Comparison of ENCODE assay signal across 16 cellular contexts in the genomic region with DNA sequence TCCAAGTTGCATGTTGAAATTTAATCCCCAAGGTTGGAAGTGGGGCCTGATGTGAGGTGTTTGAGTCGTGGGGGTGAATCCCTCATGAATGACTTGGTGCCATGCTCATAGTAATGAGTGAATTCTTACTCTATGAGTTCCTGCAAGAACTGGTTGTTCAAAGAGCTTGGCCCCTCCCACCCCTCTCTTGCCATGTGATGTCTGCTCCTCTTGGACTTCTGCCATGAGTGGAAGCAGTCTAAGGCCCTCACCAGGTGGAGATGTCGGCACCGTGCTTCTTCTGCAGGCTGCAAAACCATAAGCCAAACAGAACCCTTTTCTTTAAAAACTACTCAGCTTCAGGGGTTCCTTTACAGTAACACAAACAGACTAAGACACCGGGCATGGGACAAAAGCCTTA. TPM values are rescaled to one million over a fixed set of nuclear protein-coding genes. Genes with fewer than 3 reads are reported as not detected.
DNase-seq lines count a peak whose midpoint lies in the region; ATAC-seq, FAIRE-seq and TF ChIP-seq lines count a peak whose summit lies in the region.
"Had no signal": no experiment of that assay in that cellular context is flagged by ENCODE, and none has a peak within 500 bp of the region (broad histone marks: within the 10 kb centered on the region; RNA-seq: fewer than 3 reads in every experiment).

No MANE protein-coding gene starts in this region.

- H3K27me3 ChIP-seq in K562 (ENCODE audit: control insufficient read depth in 2 of 2, insufficient read depth in 2 of 2, low read length in 2 of 2) (peaks cover 4% of the 10 kb centered on the region in 2 experiments; a peak in 2 of 5 replicates), MG63 (peaks cover 16% of the 10 kb centered on the region)

- no peaks in the 10 kb centered on the region for H3K9me3 ChIP-seq in K562 (replicated peaks; ENCODE audit: control insufficient read depth, insufficient read depth, low read depth, low read length)
- H3K9me3 ChIP-seq in MG63 = no peaks in the 10 kb centered on the region

- no peaks in the 10 kb centered on the region for H3K79me2 ChIP-seq in K562 (ENCODE audit: control insufficient read depth, insufficient read depth, low read length)

- no peak overlapping the region for H3K4me2 ChIP-seq in K562 (ENCODE audit: insufficient read depth, low read length)

- no peaks in the 10 kb centered on the region for H3K9me1 ChIP-seq in K562 (ENCODE audit: control insufficient read depth, insufficient read depth, low read length)

- no peak for TF ChIP-seq CTCF in K562 (IDR thresholded peaks at IDR 0.05 in 2 of 3, conservative IDR thresholded peaks at IDR 0.05 in 1 of 3; ENCODE audit: insufficient read depth in 2 of 3, low read depth in 1 of 3, low read length in 3 of 3)

- no peak for TF ChIP-seq EP300 in K562 (IDR thresholded peaks at IDR 0.05; ENCODE audit: low read length)

- in situ Hi-C loops in K562 (cut with MboI) = loop anchor here (5.0 kb wide), 1 partner anchor 52 kb away; no protein-coding TSS in a partner anchor

- no peaks in the 10 kb centered on the region; a peak in 3 of 5 replicates for H3K4me1 ChIP-seq in K562 (replicated peaks in 1 of 2; ENCODE audit: control insufficient read depth in 2 of 2, insufficient read depth in 2 of 2, low read length in 2 of 2)

- no peak overlapping the region for H2AFZ ChIP-seq in K562 (ENCODE audit: low read depth, low read length)

- TF ChIP-seq RAD21 in K562 (CRISPR knock-in tag; conservative IDR thresholded peaks at IDR 0.05 in 1 of 2, IDR thresholded peaks at IDR 0.05 in 1 of 2) = no peak

- CTCF ChIA-PET in K562 (lab: Yijun Ruan, JAX; ENCODE audit: low intra/inter-chr PET ratio) = no interaction called here

- WGBS in K562 (ENCODE audit: insufficient coverage, low coverage, missing lambda C conversion rate) = 2% methylated on average over 4 of the region's 4 CpGs

- H3K36me3 ChIP-seq in K562 (ENCODE audit: control insufficient read depth, insufficient read depth, low read length) (no peaks in the 10 kb centered on the region), MG63 (no peaks in the 10 kb centered on the region)

- no peak overlapping the region for H3K4me3 ChIP-seq in K562
- H3K4me3 ChIP-seq in MG63 = no peak overlapping the region

- TF ChIP-seq POLR2A in K562 (conservative IDR thresholded peaks at IDR 0.05) = no peak

- DNase-seq in NCI-H2029 (lab: John Stamatoyannopoulos, UW) (peak; percentile 52), NCI-H2029 treated with DMSO at 0.1 percent for 48 hours (lab: John Stamatoyannopoulos, UW) (no peak), HT1080 (ENCODE audit: low read depth) (peak; percentile 71), K562 (ENCODE audit: extremely low read depth in 1 of 4, low spot score in 3 of 4) (peak in 1 of 4 experiments; percentile 54), mucosa of gallbladder (ENCODE audit: low spot score) (peak; percentile 53), MG63 (no peak), mesenteric fat pad (ENCODE audit: low spot score) (no peak)
- no peak for DNase-seq in activated CD8-positive, alpha-beta memory T cell treated with anti-CD3 and anti-CD28 coated beads, Interleukin-2, amount 50 U/mL, for 48 hours
- DNase-seq: 8988T; activated CD8-positive, alpha-beta memory T cell treated with anti-CD3 and anti-CD28 coated beads, Interleukin-2, amount 10 ng/mL, durations not matched to agents 7 days and 5 days; activated naive CD4-positive, alpha-beta T cell treated with Interleukin-2 at 50 U/mL for 16 hours; left ventricle myocardium superior; naive thymus-derived CD8-positive, alpha-beta T cell; SW 1271 had no signal

- POLR2A ChIA-PET in K562 (lab: Yijun Ruan, JAX) = interaction anchor here (0.7 to 1.7 kb wide), 6 partner anchors 13 to 120 kb away, joined by 3 to 10 read pairs (median 4); a partner anchor contains a TSS

- BruUV-seq in K562 (replicated peaks; lab: Mats Ljungman, UMichigan) = no TSS peak

- H4K20me1 ChIP-seq in K562 (replicated peaks; ENCODE audit: control insufficient read depth, insufficient read depth, low read length) = no peaks in the 10 kb centered on the region; the same call in 1 of the 2 replicates

- FAIRE-seq in K562 (lab: Jason Lieb, UNC) = no peak
- FAIRE-seq: HTR-8/SVneo had no signal

- H3K27ac ChIP-seq in K562 (ENCODE audit: extremely low read depth, low read depth, low read length) = no peak overlapping the region

- intact Hi-C loops in K562 (cut with micrococcal nuclease) = no loop called here

- H3K9ac ChIP-seq in K562 (ENCODE audit: insufficient read depth in 1 of 2, low read depth in 2 of 2, low read length in 2 of 2) = no peak overlapping the region

- ATAC-seq in K562 = peak; percentile 74
- ATAC-seq: activated CD8-positive, alpha-beta memory T cell treated with anti-CD3 and anti-CD28 coated beads, Interleukin-2, amount 10 ng/mL, durations not matched to agents 7 days and 5 days; naive thymus-derived CD8-positive, alpha-beta T cell; WTC11 had no signal

RNA-seq across cellular contexts. Expression of a gene that starts 14.3 kb away (rescaled TPM):
- not detected in 2 replicates for total RNA-seq in HT1080 (2014; rRNA removed; shearing (Covaris generic))
- polyA plus RNA-seq in HT1080 (2015; cell fraction: cytosol; rRNA removed) = not detected in 2 replicates
- not detected in 2 replicates for polyA plus RNA-seq in HT1080 (2015; cell fraction: nucleus; rRNA removed)
- not detected in 2 replicates for total RNA-seq in K562 (2011; cell fraction: chromatin; rRNA removed; ENCODE audit: low replicate concordance)
- total RNA-seq in K562 (2011; cell fraction: nucleolus; rRNA removed) = 0.50 and 0.79 TPM in 2 replicates
- 0.66 TPM in 1 of 2 replicates, not detected in the other for total RNA-seq in K562 (2011; cell fraction: nucleoplasm; rRNA removed)
- total RNA-seq in K562 (2014; rRNA removed) (60.4 and 79.0 TPM in 2 replicates), K562 (2014; rRNA removed; fragmentation: Illumina TruSeq; extraction: Trizol) (10.6 and 11.4 TPM in 2 replicates), K562 (2015; rRNA removed; fragmentation: Illumina TruSeq; extraction: Trizol) (4.2 and 5.6 TPM in 2 replicates), K562 (2021) (37.4 and 39.5 TPM in 2 replicates), mucosa of gallbladder (4.6 TPM), mesenteric fat pad (2,798 TPM)
- polyA plus RNA-seq in K562 (2011; rRNA removed) (0.18 and 0.30 TPM in 2 replicates), K562 (2014; fragmentation: Illumina TruSeq; extraction: Trizol) (11.7 and 24.0 TPM in 2 replicates), K562 (2014; fragmentation: Nextera tagmentation; extraction: Ambion mirVana) (1 to 10 TPM; 4.9 to 8.9 TPM), K562 (2014; rRNA removed) (65.6 and 70.4 TPM in 2 replicates)
- 0.13 and 0.39 TPM in 2 replicates for polyA plus RNA-seq in K562 (2011; cell fraction: cytosol; rRNA removed)
- 0.18 TPM in 1 of 2 replicates, not detected in the other for polyA plus RNA-seq in K562 (2011; cell fraction: nucleus; rRNA removed)
- 21.3 and 213 TPM in 2 replicates for polyA plus RNA-seq in K562 (2012)
- polyA minus RNA-seq in K562 (2011; rRNA and poly(A)+ RNA removed) = not detected in 2 replicates
- not detected in 2 replicates for polyA minus RNA-seq in K562 (2011; cell fraction: cytosol; rRNA and poly(A)+ RNA removed)
- polyA minus RNA-seq in K562 (2011; cell fraction: nucleus; rRNA and poly(A)+ RNA removed) = not detected in 2 replicates
- 4.7 TPM in 1 of 2 replicates, not detected in the other for total RNA-seq in MG63 (2014; rRNA removed; shearing (Covaris generic); ENCODE audit: low replicate concordance)
- total RNA-seq: naive thymus-derived CD8-positive, alpha-beta T cell had no signal
- polyA plus RNA-seq: naive thymus-derived CD8-positive, alpha-beta T cell had no signal

RNA-seq across cellular contexts. Expression of a gene that starts 15.2 kb away (rescaled TPM):
- 45.4 and 45.9 TPM in 2 replicates for total RNA-seq in HT1080 (2014; rRNA removed; shearing (Covaris generic))
- polyA plus RNA-seq in HT1080 (2015; cell fraction: cytosol; rRNA removed) = 73.4 and 90.8 TPM in 2 replicates
- 85.8 and 97.4 TPM in 2 replicates for polyA plus RNA-seq in HT1080 (2015; cell fraction: nucleus; rRNA removed)
- total RNA-seq in K562 (2011; cell fraction: chromatin; rRNA removed; ENCODE audit: low replicate concordance) = not detected in 2 replicates
- total RNA-seq in K562 (2011; cell fraction: nucleolus; rRNA removed) = not detected in 2 replicates
- not detected in 2 replicates for total RNA-seq in K562 (2011; cell fraction: nucleoplasm; rRNA removed)
- total RNA-seq in K562 (2014; rRNA removed) (not detected in 2 replicates), K562 (2014; rRNA removed; fragmentation: Illumina TruSeq; extraction: Trizol) (not detected in 2 replicates), K562 (2015; rRNA removed; fragmentation: Illumina TruSeq; extraction: Trizol) (not detected in 2 replicates), K562 (2021) (0.16 TPM in 1 of 2 replicates, not detected in the other), mucosa of gallbladder (5.7 TPM), mesenteric fat pad (83.7 TPM)
- polyA plus RNA-seq in K562 (2011; rRNA removed) (not detected in 2 replicates), K562 (2014; fragmentation: Illumina TruSeq; extraction: Trizol) (not detected in 2 replicates), K562 (2014; fragmentation: Nextera tagmentation; extraction: Ambion mirVana) (under 1 TPM in 1 of 2 experiments, not detected in 1; 0.04 TPM), K562 (2014; rRNA removed) (not detected in 2 replicates)
- not detected in 2 replicates for polyA plus RNA-seq in K562 (2011; cell fraction: cytosol; rRNA removed)
- not detected in 2 replicates for polyA plus RNA-seq in K562 (2011; cell fraction: nucleus; rRNA removed)
- polyA plus RNA-seq in K562 (2012) = 0.17 and 2.6 TPM in 2 replicates
- polyA minus RNA-seq in K562 (2011; rRNA and poly(A)+ RNA removed) = not detected in 2 replicates
- not detected in 2 replicates for polyA minus RNA-seq in K562 (2011; cell fraction: cytosol; rRNA and poly(A)+ RNA removed)
- not detected in 2 replicates for polyA minus RNA-seq in K562 (2011; cell fraction: nucleus; rRNA and poly(A)+ RNA removed)
- not detected in 2 replicates for total RNA-seq in MG63 (2014; rRNA removed; shearing (Covaris generic); ENCODE audit: low replicate concordance)
- total RNA-seq: naive thymus-derived CD8-positive, alpha-beta T cell; WTC11 had no signal

RNA-seq across cellular contexts. Expression of a gene that starts 37.3 kb away (rescaled TPM):
- 387 and 423 TPM in 2 replicates for total RNA-seq in HT1080 (2014; rRNA removed; shearing (Covaris generic))
- polyA plus RNA-seq in HT1080 (2015; cell fraction: cytosol; rRNA removed) = 327 and 332 TPM in 2 replicates
- polyA plus RNA-seq in HT1080 (2015; cell fraction: nucleus; rRNA removed) = 1,463 and 1,478 TPM in 2 replicates
- total RNA-seq in K562 (2011; cell fraction: chromatin; rRNA removed; ENCODE audit: low replicate concordance) = 1.1 and 1.9 TPM in 2 replicates
- 1.8 and 2.0 TPM in 2 replicates for total RNA-seq in K562 (2011; cell fraction: nucleolus; rRNA removed)
- 1.2 TPM in 2 replicates for total RNA-seq in K562 (2011; cell fraction: nucleoplasm; rRNA removed)
- total RNA-seq in K562 (2014; rRNA removed) (0.91 and 1.0 TPM in 2 replicates), K562 (2014; rRNA removed; fragmentation: Illumina TruSeq; extraction: Trizol) (0.61 and 1.3 TPM in 2 replicates), K562 (2015; rRNA removed; fragmentation: Illumina TruSeq; extraction: Trizol) (0.91 and 0.94 TPM in 2 replicates), K562 (2021) (1.3 and 1.9 TPM in 2 replicates), mucosa of gallbladder (7.6 TPM), mesenteric fat pad (35.6 TPM)
- polyA plus RNA-seq in K562 (2011; rRNA removed) (0.42 and 0.72 TPM in 2 replicates), K562 (2014; fragmentation: Illumina TruSeq; extraction: Trizol) (0.67 and 0.97 TPM in 2 replicates), K562 (2014; fragmentation: Nextera tagmentation; extraction: Ambion mirVana) (under 1 TPM; 0.08 to 0.21 TPM), K562 (2014; rRNA removed) (1.0 and 3.1 TPM in 2 replicates)
- 0.86 and 1.2 TPM in 2 replicates for polyA plus RNA-seq in K562 (2011; cell fraction: cytosol; rRNA removed)
- 0.73 and 1.2 TPM in 2 replicates for polyA plus RNA-seq in K562 (2011; cell fraction: nucleus; rRNA removed)
- polyA plus RNA-seq in K562 (2012) = 2.0 and 6.6 TPM in 2 replicates
- polyA minus RNA-seq in K562 (2011; rRNA and poly(A)+ RNA removed) = 0.18 and 0.87 TPM in 2 replicates
- polyA minus RNA-seq in K562 (2011; cell fraction: cytosol; rRNA and poly(A)+ RNA removed) = 1.0 and 5.0 TPM in 2 replicates
- 0.81 and 1.4 TPM in 2 replicates for polyA minus RNA-seq in K562 (2011; cell fraction: nucleus; rRNA and poly(A)+ RNA removed)
- 1.5 and 4.7 TPM in 2 replicates for total RNA-seq in MG63 (2014; rRNA removed; shearing (Covaris generic); ENCODE audit: low replicate concordance)

Comparison
In these comparisons a context has a peak if more than half of its experiments do, and no peak if none do; other contexts are left out.
1. DNase-seq: peak in NCI-H2029 (single experiment), HT1080 (single experiment) and mucosa of gallbladder (single experiment); none in NCI-H2029 treated with DMSO at 0.1 percent for 48 hours (single experiment), MG63 (single experiment), activated CD8-positive, alpha-beta memory T cell treated with anti-CD3 and anti-CD28 coated beads, Interleukin-2, amount 50 U/mL, for 48 hours (single experiment) and mesenteric fat pad (single experiment).
2. RNA of a gene that starts 14.3 kb away (total RNA-seq): 2,798 TPM in mesenteric fat pad (single experiment); 0.50 to 79.0 TPM in K562, 4.6 TPM in mucosa of gallbladder (single experiment), not detected in HT1080 and 4.7 TPM in MG63; every median in the first group is over 10 times any median in the second.
3. RNA of a gene that starts 37.3 kb away (total RNA-seq): 387 to 423 TPM in HT1080; 35.6 TPM in mesenteric fat pad (single experiment), 7.6 TPM in mucosa of gallbladder (single experiment), 1.5 to 4.7 TPM in MG63 and 0.61 to 2.0 TPM in K562; every median in the first group is over 10 times any median in the second.